ENCODE assay signal across 1 cellular context in the genomic region with DNA sequence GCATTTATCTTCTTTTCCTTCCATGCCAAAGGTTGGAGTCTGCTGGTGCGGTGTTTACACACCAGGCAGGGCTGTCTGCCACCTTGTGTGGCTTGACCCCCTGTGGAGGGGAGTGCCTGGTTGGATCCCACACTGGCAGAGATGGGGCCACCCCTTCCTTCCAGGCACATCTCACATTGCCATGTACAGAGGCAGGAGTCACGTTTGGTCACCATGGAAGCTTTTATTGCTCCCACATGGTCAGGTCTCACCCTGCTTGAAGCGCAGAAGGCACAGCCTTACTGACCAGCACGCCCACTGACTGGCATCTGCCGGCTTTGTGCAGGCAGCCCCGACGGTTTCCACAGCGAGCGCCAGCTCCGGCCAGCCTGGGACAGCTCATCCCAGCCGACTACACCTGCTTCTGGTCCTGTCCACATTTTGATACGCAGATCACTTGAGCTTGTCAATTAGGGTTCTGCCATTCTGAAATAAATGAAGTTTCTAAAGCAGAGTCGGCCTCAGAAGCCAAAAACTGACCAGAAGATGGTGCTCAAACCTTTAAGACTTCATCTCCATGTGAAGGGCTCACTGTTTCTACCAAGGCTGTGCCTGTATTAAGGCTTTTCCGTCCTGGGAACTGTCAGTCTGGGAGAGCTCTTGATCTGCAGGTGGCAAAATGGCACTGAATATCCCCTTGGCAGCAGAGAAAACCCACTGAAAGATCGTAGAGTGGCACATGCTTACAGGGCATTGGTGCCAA.
TF ChIP-seq lines count a peak whose summit lies in the region.

No MANE protein-coding gene starts in this region.

TF ChIP-seq in WTC11, 78 proteins besides CTCF, POLR2A, EP300 and RAD21 (continued from another document):
- no peak for TF ChIP-seq ZNF512 (CRISPR knock-in tag; IDR thresholded peaks at IDR 0.05; ENCODE audit: borderline replicate concordance)
